ENCODE assay signal across 8 cellular contexts in genomic region chr2:128233790-128234395, GRCh38.
DNase-seq lines count a peak whose midpoint lies in the region; ATAC-seq and TF ChIP-seq lines count a peak whose summit lies in the region.

No MANE protein-coding gene starts in this region.

- no peaks in the 10 kb centered on the region for H3K36me3 Mint-ChIP-seq in WTC11

- peak overlapping the region; percentile 59 for H3K4me3 ChIP-seq in lung
- peak overlapping the region in 1 of 2 donors; percentile 67 for H3K4me3 ChIP-seq in foreskin fibroblast (ENCODE audit: low read depth in 1 of 2, low read length in 2 of 2)

- H3K4me3 Mint-ChIP-seq in WTC11 = peak overlapping the region; percentile 69

- POLR2A ChIA-PET in WTC11 (lab: Charles Lee) = no interaction called here

- H3K4me1 ChIP-seq in lung (ENCODE audit: control insufficient read depth in 2 of 2, insufficient read depth in 2 of 2, low read length in 2 of 2) = no peaks in the 10 kb centered on the region

- peaks cover 30% of the 10 kb centered on the region for H3K27me3 Mint-ChIP-seq in WTC11 (ENCODE audit: low read depth)

- H3K27ac ChIP-seq in 22Rv1 = no peak overlapping the region
- no peak overlapping the region for H3K27ac ChIP-seq in lung (ENCODE audit: low read depth in 1 of 2, low read length in 1 of 2)

- no peaks in the 10 kb centered on the region for H3K9me3 Mint-ChIP-seq in WTC11

- H3K27ac Mint-ChIP-seq in WTC11 = no peak overlapping the region

- H3K27me3 ChIP-seq in lung (ENCODE audit: control insufficient read depth, insufficient read depth) = no peaks in the 10 kb centered on the region

- peaks cover 5% of the 10 kb centered on the region; the same call in 1 of the 2 replicates for H3K4me1 Mint-ChIP-seq in WTC11

- H3K9me3 ChIP-seq in lung (ENCODE audit: control insufficient read depth in 2 of 2, insufficient read depth in 1 of 2, low read length in 1 of 2) = peaks cover 0 to 2% of the 10 kb centered on the region in 2 donors

- DNase-seq in WTC11 (ENCODE audit: low spot score) (no peak), lung (ENCODE audit: low spot score) (no peak), kidney tubule cell (ENCODE audit: low spot score) (no peak), foreskin fibroblast (no peak)

- CTCF ChIA-PET in WTC11 (lab: Charles Lee) = interaction anchor here (0.6 to 2.3 kb wide), 8 partner anchors 10 to 170 kb away, joined by 4 to 10 read pairs (median 6); no protein-coding TSS in a partner anchor

- WGBS in lung, 2 donors = 43 to 55% methylated on average over 11 of the region's 11 CpGs

- TF ChIP-seq CTCF in 22Rv1 (IDR thresholded peaks at IDR 0.05) = peak; percentile 28
- TF ChIP-seq CTCF in WTC11 (IDR thresholded peaks at IDR 0.05) = no peak
- no peak for TF ChIP-seq CTCF in lung (IDR thresholded peaks at IDR 0.05; ENCODE audit: control extremely low read depth, extremely low read depth)
- no peak for TF ChIP-seq CTCF in foreskin fibroblast (IDR thresholded peaks at IDR 0.05; ENCODE audit: low read depth, low read length)

- ATAC-seq in GM21619 (IDR thresholded peaks at IDR 0.05; ENCODE audit: unreplicated experiment) (peak; percentile 6), WTC11 (peak; percentile 7; the same call in 1 of the 2 replicates), lung (ENCODE audit: insufficient read depth, low FRiP score) (no peak), HG03159 (IDR thresholded peaks at IDR 0.05; ENCODE audit: unreplicated experiment) (no peak), HG02840 (IDR thresholded peaks at IDR 0.05; ENCODE audit: low FRiP score, unreplicated experiment) (no peak)

- no peaks in the 10 kb centered on the region for H3K36me3 ChIP-seq in lung (ENCODE audit: control insufficient read depth in 2 of 2, insufficient read depth in 2 of 2, low read length in 2 of 2)

TF ChIP-seq in WTC11, 78 proteins besides CTCF, POLR2A, EP300 and RAD21:
- TF ChIP-seq ZNF396 (CRISPR knock-in tag; IDR thresholded peaks at IDR 0.05; ENCODE audit: borderline replicate concordance) = no peak
- TF ChIP-seq RORB (CRISPR knock-in tag; IDR thresholded peaks at IDR 0.05) = no peak
- TF ChIP-seq FOXK1 (CRISPR knock-in tag; IDR thresholded peaks at IDR 0.05) = 0 out of 2 replicates have a peak, but pooled peaks have one; percentile 40
TF ChIP-seq in WTC11: peak in this region for 1.

Comparison
In these comparisons a context has a peak if more than half of its experiments do, and no peak if none do; other contexts are left out.
1. ATAC-seq: peak in GM21619 (single experiment) and WTC11 (single experiment); none in lung (single experiment), HG03159 (single experiment) and HG02840 (single experiment).